ENCODE assay signal across 23 cellular contexts in genomic region chr1:218887141-218887925, GRCh38.
A peak's percentile ranks its signal among the peaks of the same experiment; 100 is the strongest.
DNase-seq lines count a peak whose midpoint lies in the region; ATAC-seq and TF ChIP-seq lines count a peak whose summit lies in the region.
"Had no signal": no experiment of that assay in that cellular context is flagged by ENCODE, and none has a peak within 500 bp of the region (broad histone marks: within the 10 kb centered on the region; RNA-seq: fewer than 3 reads in every experiment).

No MANE protein-coding gene starts in this region.

- no peak for TF ChIP-seq EP300 in tibial nerve (IDR thresholded peaks at IDR 0.05)

- POLR2A ChIA-PET in PC-3 (lab: Charles Lee; ENCODE audit: unreplicated experiment), result interaction anchor here (0.6 kb wide), 1 partner anchor 302 kb away, joined by 3 read pairs; no protein-coding TSS in a partner anchor

- no peaks in the 10 kb centered on the region for H3K9me2 ChIP-seq in PC-3 (replicated peaks; ENCODE audit: low read length)

- no TSS peak for BruUV-seq in PC-3 (replicated peaks; lab: Mats Ljungman, UMichigan)

- H3K27me3 ChIP-seq in PC-3 (ENCODE audit: low read length) (no peaks in the 10 kb centered on the region), tibial nerve (no peaks in the 10 kb centered on the region)
- H3K27me3 ChIP-seq: dorsolateral prefrontal cortex, gastrocnemius medialis, stomach, thyroid gland had no signal

- CTCF ChIA-PET in PC-3 (lab: Charles Lee), result interaction anchor here (0.6 to 1.0 kb wide), 2 partner anchors 8 to 179 kb away, joined by 3 read pairs; no protein-coding TSS in a partner anchor

- H2AFZ ChIP-seq in PC-3 (ENCODE audit: low read length), result peak overlapping the region; percentile 11; the same call in 1 of the 2 replicates

- ATAC-seq in PC-3 (peak; percentile 81), omental fat pad (ENCODE audit: low FRiP score) (peak; percentile 48), GM18519 (IDR thresholded peaks at IDR 0.05; ENCODE audit: low FRiP score, unreplicated experiment) (no peak), GM21390 (IDR thresholded peaks at IDR 0.05; ENCODE audit: unreplicated experiment) (no peak)
- ATAC-seq: activated naive CD8-positive, alpha-beta T cell treated with anti-CD3 and anti-CD28 coated beads, Interleukin-2, amount 50 U/mL, for 24 hours; gastrocnemius medialis; GM12878 had no signal

- H3K36me3 ChIP-seq in PC-3 (ENCODE audit: low read depth, low read length) (no peaks in the 10 kb centered on the region), tibial nerve (no peaks in the 10 kb centered on the region)
- H3K36me3 ChIP-seq: gastrocnemius medialis, stomach, thyroid gland had no signal

- intact Hi-C loops in PC-3 (cut with micrococcal nuclease), result no loop called here

- no peak overlapping the region for H3K4me3 ChIP-seq in PC-3 (ENCODE audit: low read length)
- H3K4me3 ChIP-seq in tibial nerve, result no peak overlapping the region
- H3K4me3 ChIP-seq: dorsolateral prefrontal cortex, gastrocnemius medialis, GM12878, stomach, thyroid gland had no signal

- DNase-seq in ELR (ENCODE audit: low read depth), result peak; percentile 46
- peak; percentile 91 for DNase-seq in PC-3
- DNase-seq in dermis blood vessel endothelial cell, result peak; percentile 12
- no peak for DNase-seq in omental fat pad (ENCODE audit: low spot score)
- no peak for DNase-seq in activated T-cell treated with anti-CD3 and anti-CD28 coated beads for 4 hours
- DNase-seq in tibial nerve (ENCODE audit: low spot score in 2 of 2), result no peak
- DNase-seq: activated CD4-positive, alpha-beta memory T cell treated with anti-CD3 and anti-CD28 coated beads for 36 hours; activated CD4-positive, alpha-beta T cell treated with anti-CD3 and anti-CD28 coated beads for 1 hour; activated naive CD4-positive, alpha-beta T cell; activated naive CD8-positive, alpha-beta T cell treated with anti-CD3 and anti-CD28 coated beads, Interleukin-2, amount 50 U/mL, for 24 hours; CD8-positive, alpha-beta memory T cell; cerebellar nuclear complex; DMS153; NCI-H1048; NCI-H1694; stimulated activated CD4-positive, alpha-beta T cell treated with anti-CD3 and anti-CD28 coated beads, Interleukin-4, amount 100 ng/mL, for 1 hour; stomach had no signal

- TF ChIP-seq POLR2A in tibial nerve (IDR thresholded peaks at IDR 0.05), result no peak

- H3K4me2 ChIP-seq in PC-3 (ENCODE audit: low read length), result peak overlapping the region; percentile 55

- no peaks in the 10 kb centered on the region for H4K20me1 ChIP-seq in PC-3 (ENCODE audit: low read length)

- no peaks in the 10 kb centered on the region for H3F3A ChIP-seq in PC-3 (ENCODE audit: low read length, unreplicated experiment)

- no peak for TF ChIP-seq CTCF in PC-3 (conservative IDR thresholded peaks at IDR 0.05; ENCODE audit: low read depth, low read length)
- no peak for TF ChIP-seq CTCF in omental fat pad (IDR thresholded peaks at IDR 0.05)
- no peak for TF ChIP-seq CTCF in tibial nerve (IDR thresholded peaks at IDR 0.05)

- 82 to 84% methylated on average over 5 of the region's 5 CpGs for WGBS in tibial nerve, 2 donors

- H3K9me3 ChIP-seq in PC-3 (ENCODE audit: low read length), result no peaks in the 10 kb centered on the region
- H3K9me3 ChIP-seq in tibial nerve, result no peaks in the 10 kb centered on the region
- H3K9me3 ChIP-seq: gastrocnemius medialis, thyroid gland had no signal

- H3K9ac ChIP-seq in PC-3 (ENCODE audit: low read length), result 0 out of 2 replicates have a peak overlapping the region, but pooled peaks have one; percentile 0

- H3K27ac ChIP-seq in PC-3 (ENCODE audit: low read length), result peak overlapping the region; percentile 51
- H3K27ac ChIP-seq in tibial nerve, result no peak overlapping the region
- H3K27ac ChIP-seq: gastrocnemius medialis, stomach, thyroid gland had no signal

- H3K79me2 ChIP-seq in PC-3 (ENCODE audit: low read length), result no peaks in the 10 kb centered on the region

- H3K4me1 ChIP-seq in PC-3 (ENCODE audit: insufficient read depth, low read length) (peaks cover 38% of the 10 kb centered on the region), tibial nerve (peaks cover 0 to 11% (median 0%) of the 10 kb centered on the region in 4 donors)
- H3K4me1 ChIP-seq: gastrocnemius medialis, thyroid gland had no signal

Comparison
In these comparisons a context has a peak if more than half of its experiments do, and no peak if none do; other contexts are left out.
1. DNase-seq: peak in ELR (single experiment), PC-3 (single experiment) and dermis blood vessel endothelial cell (single experiment); none in omental fat pad (single experiment), activated T-cell treated with anti-CD3 and anti-CD28 coated beads for 4 hours (single experiment) and tibial nerve (0 of 2).
2. ATAC-seq: peak in PC-3 (single experiment) and omental fat pad (single experiment); none in GM18519 (single experiment) and GM21390 (single experiment).